26 cellular contexts compared by ENCODE assay signal in genomic region chr20:35133006-35133405, GRCh38.
"Had no signal": no experiment of that assay in that cellular context is flagged by ENCODE, and none has a peak within 500 bp of the region (broad histone marks: within the 10 kb centered on the region; RNA-seq: fewer than 3 reads in every experiment).

No MANE protein-coding gene starts in this region.

- ATAC-seq: activated CD4-positive, alpha-beta T cell treated with anti-CD3 and anti-CD28 coated beads for 36 hours; activated T-cell treated with anti-CD3 and anti-CD28 coated beads, Interleukin-2, amount 50 U/mL, for 4 hours; activated T-helper 17 cell treated with anti-CD3 and anti-CD28 coated beads, Interleukin-2, amount 50 U/mL, for 72 hours; K562; PC-3; T-cell had no signal

- H3K4me3 Mint-ChIP-seq: activated CD4-positive, alpha-beta memory T cell treated with anti-CD3 and anti-CD28 coated beads, Interleukin-2, amount 10 ng/mL, durations not matched to agents 7 days and 5 days; activated CD4-positive, alpha-beta T cell treated with anti-CD3 and anti-CD28 coated beads for 36 hours; activated naive CD4-positive, alpha-beta T cell treated with anti-CD3 and anti-CD28 coated beads, Interleukin-2, amount 10 ng/mL, durations not matched to agents 7 days and 5 days; activated naive CD8-positive, alpha-beta T cell treated with anti-CD3 and anti-CD28 coated beads, Interleukin-2, amount 10 ng/mL, durations not matched to agents 7 days and 5 days; activated T-cell treated with anti-CD3 and anti-CD28 coated beads, Interleukin-2, amount 50 U/mL, for 4 hours; activated T-helper 17 cell treated with anti-CD3 and anti-CD28 coated beads, Interleukin-2, amount 50 U/mL, for 72 hours; T-cell had no signal

- H3K27me3 Mint-ChIP-seq: activated CD4-positive, alpha-beta memory T cell treated with anti-CD3 and anti-CD28 coated beads, Interleukin-2, amount 10 ng/mL, durations not matched to agents 7 days and 5 days; activated CD4-positive, alpha-beta T cell treated with anti-CD3 and anti-CD28 coated beads for 36 hours; activated naive CD4-positive, alpha-beta T cell treated with anti-CD3 and anti-CD28 coated beads, Interleukin-2, amount 10 ng/mL, durations not matched to agents 7 days and 5 days; activated naive CD8-positive, alpha-beta T cell treated with anti-CD3 and anti-CD28 coated beads, Interleukin-2, amount 10 ng/mL, durations not matched to agents 7 days and 5 days; activated T-helper 17 cell treated with anti-CD3 and anti-CD28 coated beads, Interleukin-2, amount 50 U/mL, for 72 hours; T-cell had no signal

- DNase-seq: activated CD4-positive, alpha-beta memory T cell treated with anti-CD3 and anti-CD28 coated beads, Interleukin-2, amount 10 ng/mL, durations not matched to agents 7 days and 5 days; activated CD4-positive, alpha-beta T cell treated with anti-CD3 and anti-CD28 coated beads for 36 hours; activated CD4-positive, alpha-beta T cell treated with anti-CD3 and anti-CD28 coated beads, Interleukin-2, amount 50 U/mL, for 1 hour; activated gamma-delta T cell; activated naive CD4-positive, alpha-beta T cell treated with anti-CD3 and anti-CD28 coated beads, Interleukin-2, amount 10 ng/mL, durations not matched to agents 7 days and 5 days; activated naive CD8-positive, alpha-beta T cell treated with anti-CD3 and anti-CD28 coated beads, Interleukin-2, amount 10 ng/mL, durations not matched to agents 7 days and 5 days; activated T-cell treated with anti-CD3 and anti-CD28 coated beads, Interleukin-2, amount 50 U/mL, for 4 hours; adrenal gland; anterior cingulate cortex; central memory CD4-positive, alpha-beta T cell; Karpas-422; MM.1S; NCI-H1105; NCI-H1436; NCI-H187; NCI-H2081; NCI-H510A treated with DMSO at 0.1 percent for 48 hours; NCI-H69; PC-3; SIG-M5; T-cell; T-helper 2 cell; T1000 had no signal

- H3K4me1 Mint-ChIP-seq: activated naive CD4-positive, alpha-beta T cell treated with anti-CD3 and anti-CD28 coated beads, Interleukin-2, amount 10 ng/mL, durations not matched to agents 7 days and 5 days; activated naive CD8-positive, alpha-beta T cell treated with anti-CD3 and anti-CD28 coated beads, Interleukin-2, amount 10 ng/mL, durations not matched to agents 7 days and 5 days; activated T-helper 17 cell treated with anti-CD3 and anti-CD28 coated beads, Interleukin-2, amount 50 U/mL, for 72 hours; T-cell had no signal

- H3K9me3 Mint-ChIP-seq: activated CD4-positive, alpha-beta memory T cell treated with anti-CD3 and anti-CD28 coated beads, Interleukin-2, amount 10 ng/mL, durations not matched to agents 7 days and 5 days; activated naive CD4-positive, alpha-beta T cell treated with anti-CD3 and anti-CD28 coated beads, Interleukin-2, amount 10 ng/mL, durations not matched to agents 7 days and 5 days; activated naive CD8-positive, alpha-beta T cell treated with anti-CD3 and anti-CD28 coated beads, Interleukin-2, amount 10 ng/mL, durations not matched to agents 7 days and 5 days; activated T-cell treated with anti-CD3 and anti-CD28 coated beads, Interleukin-2, amount 50 U/mL, for 4 hours; activated T-helper 17 cell treated with anti-CD3 and anti-CD28 coated beads, Interleukin-2, amount 50 U/mL, for 72 hours; T-cell had no signal

- H3K27ac Mint-ChIP-seq: activated CD4-positive, alpha-beta memory T cell treated with anti-CD3 and anti-CD28 coated beads, Interleukin-2, amount 10 ng/mL, durations not matched to agents 7 days and 5 days; activated naive CD4-positive, alpha-beta T cell treated with anti-CD3 and anti-CD28 coated beads, Interleukin-2, amount 10 ng/mL, durations not matched to agents 7 days and 5 days; activated naive CD8-positive, alpha-beta T cell treated with anti-CD3 and anti-CD28 coated beads, Interleukin-2, amount 10 ng/mL, durations not matched to agents 7 days and 5 days; activated T-helper 17 cell treated with anti-CD3 and anti-CD28 coated beads, Interleukin-2, amount 50 U/mL, for 72 hours; T-cell had no signal

- H3K27me3 ChIP-seq: adrenal gland had no signal

- H3K9me3 ChIP-seq: adrenal gland had no signal

- H3K4me3 ChIP-seq: adrenal gland, K562 had no signal

- H3K27ac ChIP-seq: VCaP had no signal
